ENCODE assay signal across 19 cellular contexts in the genomic region with DNA sequence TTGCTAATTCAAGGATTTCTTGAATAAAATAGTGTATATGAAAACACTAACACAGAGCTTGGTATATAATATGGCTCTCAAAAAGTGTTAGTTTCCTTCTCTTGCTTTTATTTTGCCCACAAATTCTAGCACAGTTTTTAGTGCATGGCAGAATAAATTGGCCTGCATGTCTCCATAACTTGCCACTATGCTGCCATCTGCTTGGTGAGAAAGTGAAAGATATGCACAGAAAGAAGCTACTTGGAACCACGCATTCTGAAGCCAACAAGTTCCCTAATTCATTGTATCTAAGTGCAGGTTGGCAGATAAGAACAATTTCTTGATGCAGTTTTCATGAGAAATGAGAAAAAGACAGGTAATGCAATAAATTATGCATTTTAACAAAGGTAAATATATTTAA.
"Had no signal": no experiment of that assay in that cellular context is flagged by ENCODE, and none has a peak within 500 bp of the region (broad histone marks: within the 10 kb centered on the region; RNA-seq: fewer than 3 reads in every experiment).

No MANE protein-coding gene starts in this region.

- DNase-seq: activated CD4-positive, alpha-beta T cell treated with anti-CD3 and anti-CD28 coated beads, Interleukin-2, amount 50 U/mL, for 48 hours; activated naive CD4-positive, alpha-beta T cell; activated naive CD8-positive, alpha-beta T cell treated with anti-CD3 and anti-CD28 coated beads for 36 hours; activated T-cell treated with anti-CD3 and anti-CD28 coated beads for 4 hours; amniotic stem cell; effector memory CD8-positive, alpha-beta T cell; foreskin fibroblast; left cardiac atrium; natural killer cell; stimulated activated CD4-positive, alpha-beta T cell treated with anti-CD3 and anti-CD28 coated beads, Interleukin-12 subunit alpha, Interleukin-12 subunit beta, amount 100 ng/mL, for 4 hours; stimulated activated CD4-positive, alpha-beta T cell treated with anti-CD3 and anti-CD28 coated beads, Interleukin-1b, Interleukin-23, amount 100 ng/mL, for 48 hours; stimulated activated CD8-positive, alpha-beta memory T cell treated with anti-CD3 and anti-CD28 coated beads, Interleukin-4, amount 100 ng/mL, for 48 hours; stimulated activated naive CD4-positive, alpha-beta T cell; thyroid gland had no signal

- H3K27ac ChIP-seq: epithelial cell of prostate, hepatocyte, neutrophil, thyroid gland had no signal

- ATAC-seq: effector memory CD8-positive, alpha-beta T cell; left cardiac atrium; natural killer cell had no signal

- H3K4me3 ChIP-seq: hepatocyte, thyroid gland had no signal

- H3K4me1 ChIP-seq: thyroid gland had no signal

- H3K27me3 Mint-ChIP-seq: activated naive CD8-positive, alpha-beta T cell treated with anti-CD3 and anti-CD28 coated beads for 36 hours; effector memory CD8-positive, alpha-beta T cell had no signal

- H3K27me3 ChIP-seq: hepatocyte, neutrophil, thyroid gland had no signal

- H3K9me3 ChIP-seq: neutrophil, thyroid gland had no signal

- H3K27ac Mint-ChIP-seq: activated naive CD8-positive, alpha-beta T cell treated with anti-CD3 and anti-CD28 coated beads for 36 hours; activated T-helper 1 cell treated with anti-CD3 and anti-CD28 coated beads, Interleukin-12 subunit alpha, Interleukin-12 subunit beta, Interleukin-2, Interleukin-4 antibody, amounts not matched to agents 30 ng/mL and 10 ng/mL and 1 ng/mL, durations not matched to agents 14 hours and 24 hours and 36 hours; effector memory CD8-positive, alpha-beta T cell; natural killer cell; T-helper 1 cell treated with Interleukin-12 subunit alpha and Interleukin-12 subunit beta and Interleukin-4 antibody, amounts not matched to agents 30 μg/mL and 1 μg/mL, for 36 hours had no signal

- H3K9me3 Mint-ChIP-seq: activated naive CD8-positive, alpha-beta T cell treated with anti-CD3 and anti-CD28 coated beads for 36 hours; activated T-helper 1 cell treated with anti-CD3 and anti-CD28 coated beads, Interleukin-12 subunit alpha, Interleukin-12 subunit beta, Interleukin-2, Interleukin-4 antibody, amounts not matched to agents 30 ng/mL and 10 ng/mL and 1 ng/mL, durations not matched to agents 14 hours and 24 hours and 36 hours; T-helper 1 cell treated with Interleukin-12 subunit alpha and Interleukin-12 subunit beta and Interleukin-4 antibody, amounts not matched to agents 30 μg/mL and 1 μg/mL, for 36 hours had no signal

- H3K36me3 ChIP-seq: neutrophil, thyroid gland had no signal

- H3K36me3 Mint-ChIP-seq: activated naive CD8-positive, alpha-beta T cell treated with anti-CD3 and anti-CD28 coated beads for 36 hours; natural killer cell had no signal

- H3K4me3 Mint-ChIP-seq: activated naive CD8-positive, alpha-beta T cell treated with anti-CD3 and anti-CD28 coated beads for 36 hours; activated T-helper 1 cell treated with anti-CD3 and anti-CD28 coated beads, Interleukin-12 subunit alpha, Interleukin-12 subunit beta, Interleukin-2, Interleukin-4 antibody, amounts not matched to agents 30 ng/mL and 10 ng/mL and 1 ng/mL, durations not matched to agents 14 hours and 24 hours and 36 hours; effector memory CD8-positive, alpha-beta T cell; natural killer cell; T-helper 1 cell treated with Interleukin-12 subunit alpha and Interleukin-12 subunit beta and Interleukin-4 antibody, amounts not matched to agents 30 μg/mL and 1 μg/mL, for 36 hours had no signal

- H3K4me1 Mint-ChIP-seq: activated naive CD8-positive, alpha-beta T cell treated with anti-CD3 and anti-CD28 coated beads for 36 hours; natural killer cell had no signal
